Comparison of ENCODE assay signal across 1 cellular context in the genomic region with DNA sequence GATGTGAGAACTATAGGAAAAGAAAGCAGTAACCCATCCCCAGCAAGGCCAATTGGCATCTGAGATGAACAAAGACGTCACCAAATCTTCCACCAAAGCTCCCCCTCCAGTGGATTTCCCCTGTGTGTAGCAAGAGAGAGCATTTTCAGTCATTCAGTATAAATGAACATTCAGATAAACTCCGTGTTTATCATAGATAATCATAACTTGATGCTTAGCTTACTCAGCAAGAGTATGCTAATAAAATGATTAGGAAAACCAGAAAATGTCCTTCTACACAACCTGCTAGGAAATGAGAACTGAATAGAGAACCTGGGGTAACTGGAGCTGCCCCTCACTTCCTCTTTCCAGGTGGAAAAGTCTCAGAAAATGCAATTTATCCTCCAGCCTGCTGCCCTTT.
A peak's percentile ranks its signal among the peaks of the same experiment; 100 is the strongest.
TF ChIP-seq lines count a peak whose summit lies in the region.

No MANE protein-coding gene starts in this region.

TF ChIP-seq in GM12878, 131 proteins besides CTCF, POLR2A, EP300 and RAD21 (continued from another document):
- TF ChIP-seq, protein P1, sequence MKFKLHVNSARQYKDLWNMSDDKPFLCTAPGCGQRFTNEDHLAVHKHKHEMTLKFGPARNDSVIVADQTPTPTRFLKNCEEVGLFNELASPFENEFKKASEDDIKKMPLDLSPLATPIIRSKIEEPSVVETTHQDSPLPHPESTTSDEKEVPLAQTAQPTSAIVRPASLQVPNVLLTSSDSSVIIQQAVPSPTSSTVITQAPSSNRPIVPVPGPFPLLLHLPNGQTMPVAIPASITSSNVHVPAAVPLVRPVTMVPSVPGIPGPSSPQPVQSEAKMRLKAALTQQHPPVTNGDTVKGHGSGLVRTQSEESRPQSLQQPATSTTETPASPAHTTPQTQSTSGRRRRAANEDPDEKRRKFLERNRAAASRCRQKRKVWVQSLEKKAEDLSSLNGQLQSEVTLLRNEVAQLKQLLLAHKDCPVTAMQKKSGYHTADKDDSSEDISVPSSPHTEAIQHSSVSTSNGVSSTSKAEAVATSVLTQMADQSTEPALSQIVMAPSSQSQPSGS (IDR thresholded peaks at IDR 0.05; ENCODE audit: low read length): peak; percentile 55; the same call in 1 of the 2 replicates
- TF ChIP-seq, protein P2, sequence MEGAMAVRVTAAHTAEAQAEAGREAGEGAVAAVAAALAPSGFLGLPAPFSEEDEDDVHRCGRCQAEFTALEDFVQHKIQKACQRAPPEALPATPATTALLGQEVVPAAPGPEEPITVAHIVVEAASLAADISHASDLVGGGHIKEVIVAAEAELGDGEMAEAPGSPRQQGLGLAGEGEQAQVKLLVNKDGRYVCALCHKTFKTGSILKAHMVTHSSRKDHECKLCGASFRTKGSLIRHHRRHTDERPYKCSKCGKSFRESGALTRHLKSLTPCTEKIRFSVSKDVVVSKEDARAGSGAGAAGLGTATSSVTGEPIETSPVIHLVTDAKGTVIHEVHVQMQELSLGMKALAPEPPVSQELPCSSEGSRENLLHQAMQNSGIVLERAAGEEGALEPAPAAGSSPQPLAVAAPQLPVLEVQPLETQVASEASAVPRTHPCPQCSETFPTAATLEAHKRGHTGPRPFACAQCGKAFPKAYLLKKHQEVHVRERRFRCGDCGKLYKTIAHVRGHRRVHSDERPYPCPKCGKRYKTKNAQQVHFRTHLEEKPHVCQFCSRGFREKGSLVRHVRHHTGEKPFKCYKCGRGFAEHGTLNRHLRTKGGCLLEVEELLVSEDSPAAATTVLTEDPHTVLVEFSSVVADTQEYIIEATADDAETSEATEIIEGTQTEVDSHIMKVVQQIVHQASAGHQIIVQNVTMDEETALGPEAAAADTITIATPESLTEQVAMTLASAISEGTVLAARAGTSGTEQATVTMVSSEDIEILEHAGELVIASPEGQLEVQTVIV (IDR thresholded peaks at IDR 0.05; ENCODE audit: borderline replicate concordance, partially characterized antibody): no peak
- TF ChIP-seq IKZF1 (conservative IDR thresholded peaks at IDR 0.05) (peak; percentile 43), ETV6 (conservative IDR thresholded peaks at IDR 0.05 in 1 of 2, IDR thresholded peaks at IDR 0.05 in 1 of 2; ENCODE audit: borderline replicate concordance in 1 of 2, low read depth in 1 of 2) (peak in 1 of 2 experiments; percentile 58; a peak in 1 of 4 replicates), MXI1 (IDR thresholded peaks at IDR 0.05; ENCODE audit: low read depth, low read length) (no peak), NFIC (IDR thresholded peaks at IDR 0.05; ENCODE audit: low read depth, low read length) (peak; percentile 68)
- TF ChIP-seq, protein P3, sequence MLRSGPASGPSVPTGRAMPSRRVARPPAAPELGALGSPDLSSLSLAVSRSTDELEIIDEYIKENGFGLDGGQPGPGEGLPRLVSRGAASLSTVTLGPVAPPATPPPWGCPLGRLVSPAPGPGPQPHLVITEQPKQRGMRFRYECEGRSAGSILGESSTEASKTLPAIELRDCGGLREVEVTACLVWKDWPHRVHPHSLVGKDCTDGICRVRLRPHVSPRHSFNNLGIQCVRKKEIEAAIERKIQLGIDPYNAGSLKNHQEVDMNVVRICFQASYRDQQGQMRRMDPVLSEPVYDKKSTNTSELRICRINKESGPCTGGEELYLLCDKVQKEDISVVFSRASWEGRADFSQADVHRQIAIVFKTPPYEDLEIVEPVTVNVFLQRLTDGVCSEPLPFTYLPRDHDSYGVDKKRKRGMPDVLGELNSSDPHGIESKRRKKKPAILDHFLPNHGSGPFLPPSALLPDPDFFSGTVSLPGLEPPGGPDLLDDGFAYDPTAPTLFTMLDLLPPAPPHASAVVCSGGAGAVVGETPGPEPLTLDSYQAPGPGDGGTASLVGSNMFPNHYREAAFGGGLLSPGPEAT (IDR thresholded peaks at IDR 0.05; ENCODE audit: low read depth): peak; percentile 63; the same call in 1 of the 2 replicates
